24 cellular contexts compared by ENCODE assay signal in genomic region chr16:54163197-54163843, GRCh38.
DNase-seq lines count a peak whose midpoint lies in the region; ATAC-seq, FAIRE-seq and TF ChIP-seq lines count a peak whose summit lies in the region.
"Had no signal": no experiment of that assay in that cellular context is flagged by ENCODE, and none has a peak within 500 bp of the region (broad histone marks: within the 10 kb centered on the region; RNA-seq: fewer than 3 reads in every experiment).

No MANE protein-coding gene starts in this region.

- peaks cover 6% of the 10 kb centered on the region for H3K9me3 Mint-ChIP-seq in nephron progenitor cell
- H3K9me3 Mint-ChIP-seq: CD4-positive, alpha-beta T cell had no signal

- no peaks in the 10 kb centered on the region for H3K9me3 ChIP-seq in HEK293 (ENCODE audit: control insufficient read depth, insufficient read depth, low read depth, low read length)
- no peaks in the 10 kb centered on the region for H3K9me3 ChIP-seq in HepG2 (ENCODE audit: low read length)
- peaks cover 1 to 3% of the 10 kb centered on the region in 2 donors for H3K9me3 ChIP-seq in neuronal stem cell (replicated peaks in 1 of 2; ENCODE audit: control insufficient read depth in 2 of 2, insufficient read depth in 1 of 2, low read depth in 1 of 2, low read length in 2 of 2)
- H3K9me3 ChIP-seq: A549; BLaER1 treated with 17β-estradiol and CSF1 and Interleukin-3, amounts not matched to agents 10 nM and 100 nM; Caco-2 had no signal

- H3K14ac ChIP-seq in neuronal stem cell (ENCODE audit: low read length): no peak overlapping the region

- H2AFZ ChIP-seq in HepG2 (ENCODE audit: low read length): no peak overlapping the region
- no peak overlapping the region for H2AFZ ChIP-seq in neuronal stem cell (ENCODE audit: low read length)

- H3K27me3 Mint-ChIP-seq in nephron progenitor cell (ENCODE audit: low read depth, poor library complexity): peaks cover 28% of the 10 kb centered on the region

- ATAC-seq in HepG2 (no peak), HG03457 (IDR thresholded peaks at IDR 0.05; ENCODE audit: unreplicated experiment) (no peak)
- ATAC-seq: A549; CD8-positive, alpha-beta T cell; GM12878 had no signal

- H2BK15ac ChIP-seq in neuronal stem cell (ENCODE audit: low read length): no peak overlapping the region

- H3K4me3 ChIP-seq in HEK293 (ENCODE audit: low read depth, low read length): no peak overlapping the region
- no peak overlapping the region for H3K4me3 ChIP-seq in HepG2 (replicated peaks in 1 of 3; ENCODE audit: insufficient read depth in 1 of 3, low read depth in 2 of 3, low read length in 3 of 3)
- H3K4me3 ChIP-seq in neuronal stem cell (ENCODE audit: low read length in 2 of 2): peak overlapping the region in 1 of 2 donors; percentile 66
- H3K4me3 ChIP-seq: A549; BLaER1 treated with 17β-estradiol and CSF1 and Interleukin-3, amounts not matched to agents 10 nM and 100 nM; GM12878 had no signal

- no peaks in the 10 kb centered on the region for H3K36me3 ChIP-seq in HEK293 (ENCODE audit: control insufficient read depth in 2 of 2, insufficient read depth in 1 of 2, low read length in 2 of 2)
- H3K36me3 ChIP-seq in HepG2 (replicated peaks in 1 of 2; ENCODE audit: control insufficient read depth in 1 of 2, insufficient read depth in 2 of 2, low read length in 2 of 2): no peaks in the 10 kb centered on the region
- H3K36me3 ChIP-seq in neuronal stem cell (replicated peaks in 1 of 2; ENCODE audit: control insufficient read depth in 2 of 2, insufficient read depth in 2 of 2, low read length in 2 of 2): no peaks in the 10 kb centered on the region
- H3K36me3 ChIP-seq: BLaER1 treated with 17β-estradiol and CSF1 and Interleukin-3, amounts not matched to agents 10 nM and 100 nM had no signal

- H3K4ac ChIP-seq in neuronal stem cell (ENCODE audit: low read length): no peak overlapping the region

- H2BK5ac ChIP-seq in neuronal stem cell (ENCODE audit: low read length): no peak overlapping the region

- H3K4me2 ChIP-seq in HepG2 (ENCODE audit: low read depth, low read length): no peak overlapping the region
- no peak overlapping the region for H3K4me2 ChIP-seq in neuronal stem cell (ENCODE audit: insufficient read depth, low read length, poor library complexity, severe bottlenecking)
- H3K4me2 ChIP-seq: A549; BLaER1 treated with 17β-estradiol and CSF1 and Interleukin-3, amounts not matched to agents 10 nM and 100 nM had no signal

- no peak overlapping the region for H3K23ac ChIP-seq in neuronal stem cell (ENCODE audit: low read depth, low read length, poor library complexity)

- no peaks in the 10 kb centered on the region for H3K79me1 ChIP-seq in neuronal stem cell (ENCODE audit: low read depth, low read length)

- CTCF ChIA-PET in HEK293 (lab: Yijun Ruan, JAX): interaction anchor here (0.6 to 0.7 kb wide), 2 partner anchors 68 to 794 kb away, joined by 4 to 5 read pairs; no protein-coding TSS in a partner anchor
- CTCF ChIA-PET in HepG2 (lab: Yijun Ruan, JAX; ENCODE audit: low intra/inter-chr PET ratio, low total read pairs): no interaction called here

- no TSS peak for BruUV-seq in HepG2 (replicated peaks; lab: Mats Ljungman, UMichigan)

- H3K4me1 Mint-ChIP-seq in nephron progenitor cell: peaks cover 31% of the 10 kb centered on the region
- H3K4me1 Mint-ChIP-seq: B cell had no signal

- H3K27me3 ChIP-seq in HepG2 (ENCODE audit: control insufficient read depth in 1 of 2, insufficient read depth in 2 of 2, low read length in 2 of 2) (no peaks in the 10 kb centered on the region), neuronal stem cell (ENCODE audit: control insufficient read depth in 3 of 3, insufficient read depth in 3 of 3, low read depth in 1 of 3, low read length in 3 of 3) (peaks cover 0 to 5% (median 0%) of the 10 kb centered on the region in 3 experiments)
- H3K27me3 ChIP-seq: BLaER1 treated with 17β-estradiol and CSF1 and Interleukin-3, amounts not matched to agents 10 nM and 100 nM had no signal

- no peaks in the 10 kb centered on the region for H4K20me1 ChIP-seq in HepG2 (ENCODE audit: insufficient read depth, low read length)
- H4K20me1 ChIP-seq: BLaER1 treated with 17β-estradiol and CSF1 and Interleukin-3, amounts not matched to agents 10 nM and 100 nM had no signal

- H3K36me3 Mint-ChIP-seq in nephron progenitor cell (ENCODE audit: low read depth): peaks cover 5% of the 10 kb centered on the region
- H3K36me3 Mint-ChIP-seq: CD8-positive, alpha-beta T cell had no signal

- H2BK12ac ChIP-seq in neuronal stem cell (ENCODE audit: low read length): no peak overlapping the region

- H3K4me1 ChIP-seq in HEK293 (ENCODE audit: control insufficient read depth, insufficient read depth, low read length) (no peaks in the 10 kb centered on the region), HepG2 (ENCODE audit: insufficient read depth, low read length) (peaks cover 93% of the 10 kb centered on the region), neuronal stem cell (ENCODE audit: control insufficient read depth in 2 of 2, insufficient read depth in 1 of 2, low read depth in 1 of 2, low read length in 2 of 2) (peaks cover 2 to 6% of the 10 kb centered on the region in 2 donors)
- H3K4me1 ChIP-seq: BLaER1 treated with 17β-estradiol and CSF1 and Interleukin-3, amounts not matched to agents 10 nM and 100 nM had no signal

- no peak for FAIRE-seq in HepG2 (lab: Jason Lieb, UNC)
- FAIRE-seq: A549, D721Med, GM12878, GM12892, GM18507 had no signal

- DNase-seq in HepG2 (ENCODE audit: low spot score) (no peak), neuronal stem cell (ENCODE audit: low spot score) (no peak), nephron progenitor cell (no peak), DMS53 treated with DMSO at 0.1 percent for 48 hours (lab: John Stamatoyannopoulos, UW; ENCODE audit: unreplicated experiment) (no peak)
- DNase-seq: AML-193; Caco-2; Calu3; CD4-positive, alpha-beta T cell; CD8-positive, alpha-beta T cell; DMS79; DND-41; EL; GDM1 had no signal

- H3K18ac ChIP-seq in neuronal stem cell (ENCODE audit: low read length): no peak overlapping the region

- no peak overlapping the region for H3K4me3 Mint-ChIP-seq in nephron progenitor cell
- H3K4me3 Mint-ChIP-seq: B cell; CD4-positive, alpha-beta T cell; CD8-positive, alpha-beta T cell had no signal

- 93% methylated on average over 10 of the region's 10 CpGs for WGBS in HepG2 (ENCODE audit: low lambda C conversion rate)
- WGBS in neuronal stem cell (ENCODE audit: extremely low coverage in 2 of 2, insufficient read length in 2 of 2, insufficient replicate concordance in 1 of 2), 2 donors: no CpG with 5 or more reads among the region's 10 CpGs

- no peak for TF ChIP-seq RAD21 in HepG2 (CRISPR knock-in tag; IDR thresholded peaks at IDR 0.05)

- TF ChIP-seq EP300 in HepG2 (IDR thresholded peaks at IDR 0.05; ENCODE audit: low read depth in 2 of 2, low read length in 2 of 2) (no peak), HepG2 (CRISPR knock-in tag; IDR thresholded peaks at IDR 0.05; ENCODE audit: borderline replicate concordance) (no peak)

- H2AK5ac ChIP-seq in neuronal stem cell (ENCODE audit: low read depth, low read length): peak overlapping the region; percentile 60

- H4K8ac ChIP-seq in neuronal stem cell (ENCODE audit: low read depth, low read length): no peak overlapping the region

- H3K79me2 ChIP-seq in HepG2 (ENCODE audit: insufficient read depth, low read length): no peaks in the 10 kb centered on the region

- H3K27ac ChIP-seq in HEK293 (ENCODE audit: extremely low read depth, low read depth, low read length) (no peak overlapping the region), HepG2 (ENCODE audit: extremely low read length, insufficient read depth, low read length) (peak overlapping the region; percentile 28), neuronal stem cell (replicated peaks; ENCODE audit: low read length) (no peak overlapping the region)
- H3K27ac ChIP-seq: 22Rv1; A549; BLaER1 treated with 17β-estradiol and CSF1 and Interleukin-3, amounts not matched to agents 10 nM and 100 nM; C4-2B had no signal

- TF ChIP-seq POLR2A in HepG2 (IDR thresholded peaks at IDR 0.05; ENCODE audit: insufficient read depth in 1 of 2, low read depth in 2 of 2, low read length in 2 of 2): no peak

- H3K27ac Mint-ChIP-seq in nephron progenitor cell: no peak overlapping the region
- H3K27ac Mint-ChIP-seq: B cell; CD4-positive, alpha-beta T cell; CD8-positive, alpha-beta T cell had no signal

- no peak overlapping the region for H3K9ac ChIP-seq in HepG2 (ENCODE audit: insufficient read depth, low read depth, low read length)
- H3K9ac ChIP-seq in neuronal stem cell (ENCODE audit: low read depth, low read length, poor library complexity): no peak overlapping the region
- H3K9ac ChIP-seq: BLaER1 treated with 17β-estradiol and CSF1 and Interleukin-3, amounts not matched to agents 10 nM and 100 nM had no signal

- in situ Hi-C loops in HepG2 (cut with HindIII; ENCODE audit: extremely low pct_ligation_motif_present, low pct_unique_long_range_greater_than_20kb): no loop called here

- intact Hi-C loops in HepG2 (cut with micrococcal nuclease; ENCODE audit: unreplicated experiment): no loop called here

- POLR2A ChIA-PET in HEK293 (lab: Yijun Ruan, JAX) (no interaction called here), HepG2 (lab: Yijun Ruan, JAX) (interaction anchor here (0.7 to 4.3 kb wide), 4 partner anchors 11 to 122 kb away, joined by 3 to 155 read pairs (median 10); no protein-coding TSS in a partner anchor)

- H2BK120ac ChIP-seq in neuronal stem cell (ENCODE audit: low read depth, low read length): no peak overlapping the region

- TF ChIP-seq CTCF in HEK293 (tag by site-specific recombination; IDR thresholded peaks at IDR 0.05): no peak
- no peak for TF ChIP-seq CTCF in HepG2 (CRISPR knock-in tag; IDR thresholded peaks at IDR 0.05)
- no peak for TF ChIP-seq CTCF in nephron progenitor cell (IDR thresholded peaks at IDR 0.05)

- H4K91ac ChIP-seq in neuronal stem cell (ENCODE audit: low read depth, low read length, poor library complexity): no peak overlapping the region

TF ChIP-seq in HEK293, 187 proteins besides CTCF, POLR2A, EP300 and RAD21 (continues in another document):
- no peak for TF ChIP-seq ZNF16 (tag by site-specific recombination; IDR thresholded peaks at IDR 0.05; ENCODE audit: low read depth)

TF ChIP-seq in HepG2, 621 proteins besides CTCF, POLR2A, EP300 and RAD21 (continues in another document):
- TF ChIP-seq ZMYM3 (CRISPR knock-in tag; IDR thresholded peaks at IDR 0.05): peak; percentile 71

Comparison
In these comparisons a context has a peak if more than half of its experiments do, and no peak if none do; other contexts are left out.
1. Of the 63 proteins assayed by ChIP-seq in both HepG2 and HEK293: peak only in HepG2: ZNF362; only in HEK293: none; in both: REST; in neither: 61.